ENCODE assay signal across 1 cellular context in genomic region chr11:108008656-108009496, GRCh38.
A peak's percentile ranks its signal among the peaks of the same experiment; 100 is the strongest.
TF ChIP-seq lines count a peak whose summit lies in the region.

Gene CUL5 (plus strand): TSS chr11:108008898. CDS start chr11:108009349, 451 bp downstream.

TF ChIP-seq in HepG2, 621 proteins besides CTCF, POLR2A, EP300 and RAD21 (continued from another document and continues in another):
- no peak for TF ChIP-seq RBAK (CRISPR knock-in tag; IDR thresholded peaks at IDR 0.05)
- TF ChIP-seq KDM2A (CRISPR knock-in tag; IDR thresholded peaks at IDR 0.05; ENCODE audit: borderline replicate concordance, low read depth), result peak; percentile 86
- TF ChIP-seq FOXA3 (CRISPR knock-in tag; IDR thresholded peaks at IDR 0.05), result peak; percentile 40; the same call in 1 of the 2 replicates
- TF ChIP-seq ZNF710 (CRISPR knock-in tag; IDR thresholded peaks at IDR 0.05; ENCODE audit: borderline replicate concordance), result peak; percentile 70
- TF ChIP-seq ZNF607 (CRISPR knock-in tag; IDR thresholded peaks at IDR 0.05; ENCODE audit: borderline replicate concordance), result no peak
- no peak for TF ChIP-seq ATF3 (CRISPR knock-in tag; IDR thresholded peaks at IDR 0.05)
- peak; percentile 33; the same call in 1 of the 2 replicates for TF ChIP-seq MED1 (CRISPR knock-in tag; IDR thresholded peaks at IDR 0.05)
- TF ChIP-seq PCBP1 (IDR thresholded peaks at IDR 0.05; ENCODE audit: borderline replicate concordance, low read depth, low read length), result no peak
- TF ChIP-seq SP5 (CRISPR knock-in tag; IDR thresholded peaks at IDR 0.05; ENCODE audit: borderline replicate concordance, low read depth), result peak; percentile 36; the same call in 1 of the 2 replicates
- TF ChIP-seq, protein P1, sequence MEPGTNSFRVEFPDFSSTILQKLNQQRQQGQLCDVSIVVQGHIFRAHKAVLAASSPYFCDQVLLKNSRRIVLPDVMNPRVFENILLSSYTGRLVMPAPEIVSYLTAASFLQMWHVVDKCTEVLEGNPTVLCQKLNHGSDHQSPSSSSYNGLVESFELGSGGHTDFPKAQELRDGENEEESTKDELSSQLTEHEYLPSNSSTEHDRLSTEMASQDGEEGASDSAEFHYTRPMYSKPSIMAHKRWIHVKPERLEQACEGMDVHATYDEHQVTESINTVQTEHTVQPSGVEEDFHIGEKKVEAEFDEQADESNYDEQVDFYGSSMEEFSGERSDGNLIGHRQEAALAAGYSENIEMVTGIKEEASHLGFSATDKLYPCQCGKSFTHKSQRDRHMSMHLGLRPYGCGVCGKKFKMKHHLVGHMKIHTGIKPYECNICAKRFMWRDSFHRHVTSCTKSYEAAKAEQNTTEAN (CRISPR knock-in tag; conservative IDR thresholded peaks at IDR 0.05), result no peak
- peak; percentile 61; the same call in 1 of the 2 replicates for TF ChIP-seq DNMT3B (CRISPR knock-in tag; conservative IDR thresholded peaks at IDR 0.05)
- TF ChIP-seq ZNF343 (CRISPR knock-in tag; IDR thresholded peaks at IDR 0.05), result no peak; the same call in 1 of the 2 replicates
- peak; percentile 33 for TF ChIP-seq U2AF1 (optimal IDR thresholded peaks at IDR 0.05; ENCODE audit: low read depth, low read length)
- no peak for TF ChIP-seq HHEX (CRISPR knock-in tag; IDR thresholded peaks at IDR 0.05)
- TF ChIP-seq ZNF207 (IDR thresholded peaks at IDR 0.05; ENCODE audit: borderline replicate concordance), result 0 out of 2 replicates have a peak, but pooled peaks have one; percentile 42
- 0 out of 2 replicates have a peak, but pooled peaks have one; percentile 39 for TF ChIP-seq PRDM4 (CRISPR knock-in tag; IDR thresholded peaks at IDR 0.05; ENCODE audit: borderline replicate concordance)
- no peak for TF ChIP-seq ATF7 (IDR thresholded peaks at IDR 0.05)
- TF ChIP-seq ATF7 (CRISPR knock-in tag; IDR thresholded peaks at IDR 0.05), result no peak; the same call in 1 of the 2 replicates
- peak; percentile 86 for TF ChIP-seq ZNF317 (CRISPR knock-in tag; IDR thresholded peaks at IDR 0.05)
- TF ChIP-seq, protein P2, sequence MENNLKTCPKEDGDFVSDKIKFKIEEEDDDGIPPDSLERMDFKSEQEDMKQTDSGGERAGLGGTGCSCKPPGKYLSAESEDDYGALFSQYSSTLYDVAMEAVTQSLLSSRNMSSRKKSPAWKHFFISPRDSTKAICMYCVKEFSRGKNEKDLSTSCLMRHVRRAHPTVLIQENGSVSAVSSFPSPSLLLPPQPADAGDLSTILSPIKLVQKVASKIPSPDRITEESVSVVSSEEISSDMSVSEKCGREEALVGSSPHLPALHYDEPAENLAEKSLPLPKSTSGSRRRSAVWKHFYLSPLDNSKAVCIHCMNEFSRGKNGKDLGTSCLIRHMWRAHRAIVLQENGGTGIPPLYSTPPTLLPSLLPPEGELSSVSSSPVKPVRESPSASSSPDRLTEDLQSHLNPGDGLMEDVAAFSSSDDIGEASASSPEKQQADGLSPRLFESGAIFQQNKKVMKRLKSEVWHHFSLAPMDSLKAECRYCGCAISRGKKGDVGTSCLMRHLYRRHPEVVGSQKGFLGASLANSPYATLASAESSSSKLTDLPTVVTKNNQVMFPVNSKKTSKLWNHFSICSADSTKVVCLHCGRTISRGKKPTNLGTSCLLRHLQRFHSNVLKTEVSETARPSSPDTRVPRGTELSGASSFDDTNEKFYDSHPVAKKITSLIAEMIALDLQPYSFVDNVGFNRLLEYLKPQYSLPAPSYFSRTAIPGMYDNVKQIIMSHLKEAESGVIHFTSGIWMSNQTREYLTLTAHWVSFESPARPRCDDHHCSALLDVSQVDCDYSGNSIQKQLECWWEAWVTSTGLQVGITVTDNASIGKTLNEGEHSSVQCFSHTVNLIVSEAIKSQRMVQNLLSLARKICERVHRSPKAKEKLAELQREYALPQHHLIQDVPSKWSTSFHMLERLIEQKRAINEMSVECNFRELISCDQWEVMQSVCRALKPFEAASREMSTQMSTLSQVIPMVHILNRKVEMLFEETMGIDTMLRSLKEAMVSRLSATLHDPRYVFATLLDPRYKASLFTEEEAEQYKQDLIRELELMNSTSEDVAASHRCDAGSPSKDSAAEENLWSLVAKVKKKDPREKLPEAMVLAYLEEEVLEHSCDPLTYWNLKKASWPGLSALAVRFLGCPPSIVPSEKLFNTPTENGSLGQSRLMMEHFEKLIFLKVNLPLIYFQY (CRISPR knock-in tag; IDR thresholded peaks at IDR 0.05; ENCODE audit: borderline replicate concordance), result peak; percentile 70; the same call in 1 of the 2 replicates
- peak; percentile 94 for TF ChIP-seq ZNF776 (CRISPR knock-in tag; IDR thresholded peaks at IDR 0.05)
- TF ChIP-seq CCAR2 (optimal IDR thresholded peaks at IDR 0.05; ENCODE audit: low read depth, low read length), result no peak
- TF ChIP-seq NR3C1 (CRISPR knock-in tag; IDR thresholded peaks at IDR 0.05), result no peak
- no peak for TF ChIP-seq STAT5B (CRISPR knock-in tag; IDR thresholded peaks at IDR 0.05)
- no peak for TF ChIP-seq SOX5 (CRISPR knock-in tag; IDR thresholded peaks at IDR 0.05; ENCODE audit: borderline replicate concordance)
- TF ChIP-seq, protein P3, sequence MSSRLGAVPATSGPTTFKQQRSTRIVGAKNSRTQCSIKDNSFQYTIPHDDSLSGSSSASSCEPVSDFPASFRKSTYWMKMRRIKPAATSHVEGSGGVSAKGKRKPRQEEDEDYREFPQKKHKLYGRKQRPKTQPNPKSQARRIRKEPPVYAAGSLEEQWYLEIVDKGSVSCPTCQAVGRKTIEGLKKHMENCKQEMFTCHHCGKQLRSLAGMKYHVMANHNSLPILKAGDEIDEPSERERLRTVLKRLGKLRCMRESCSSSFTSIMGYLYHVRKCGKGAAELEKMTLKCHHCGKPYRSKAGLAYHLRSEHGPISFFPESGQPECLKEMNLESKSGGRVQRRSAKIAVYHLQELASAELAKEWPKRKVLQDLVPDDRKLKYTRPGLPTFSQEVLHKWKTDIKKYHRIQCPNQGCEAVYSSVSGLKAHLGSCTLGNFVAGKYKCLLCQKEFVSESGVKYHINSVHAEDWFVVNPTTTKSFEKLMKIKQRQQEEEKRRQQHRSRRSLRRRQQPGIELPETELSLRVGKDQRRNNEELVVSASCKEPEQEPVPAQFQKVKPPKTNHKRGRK (CRISPR knock-in tag; IDR thresholded peaks at IDR 0.05), result no peak
- TF ChIP-seq GLI4 (CRISPR knock-in tag; IDR thresholded peaks at IDR 0.05; ENCODE audit: borderline replicate concordance), result peak; percentile 89; the same call in 1 of the 2 replicates
- TF ChIP-seq ZNF468 (CRISPR knock-in tag; IDR thresholded peaks at IDR 0.05), result no peak; the same call in 1 of the 2 replicates
- peak; percentile 95 for TF ChIP-seq ZNF333 (CRISPR knock-in tag; IDR thresholded peaks at IDR 0.05; ENCODE audit: borderline replicate concordance)
- TF ChIP-seq MAFG (CRISPR knock-in tag; IDR thresholded peaks at IDR 0.05), result no peak
- peak; percentile 26; the same call in 1 of the 2 replicates for TF ChIP-seq ATAD3A (CRISPR knock-in tag; IDR thresholded peaks at IDR 0.05)
- peak; percentile 70 for TF ChIP-seq ERF (CRISPR knock-in tag; IDR thresholded peaks at IDR 0.05)
- peak; percentile 80 for TF ChIP-seq MED8 (CRISPR knock-in tag; IDR thresholded peaks at IDR 0.05; ENCODE audit: insufficient replicate concordance)
- TF ChIP-seq, protein P4, sequence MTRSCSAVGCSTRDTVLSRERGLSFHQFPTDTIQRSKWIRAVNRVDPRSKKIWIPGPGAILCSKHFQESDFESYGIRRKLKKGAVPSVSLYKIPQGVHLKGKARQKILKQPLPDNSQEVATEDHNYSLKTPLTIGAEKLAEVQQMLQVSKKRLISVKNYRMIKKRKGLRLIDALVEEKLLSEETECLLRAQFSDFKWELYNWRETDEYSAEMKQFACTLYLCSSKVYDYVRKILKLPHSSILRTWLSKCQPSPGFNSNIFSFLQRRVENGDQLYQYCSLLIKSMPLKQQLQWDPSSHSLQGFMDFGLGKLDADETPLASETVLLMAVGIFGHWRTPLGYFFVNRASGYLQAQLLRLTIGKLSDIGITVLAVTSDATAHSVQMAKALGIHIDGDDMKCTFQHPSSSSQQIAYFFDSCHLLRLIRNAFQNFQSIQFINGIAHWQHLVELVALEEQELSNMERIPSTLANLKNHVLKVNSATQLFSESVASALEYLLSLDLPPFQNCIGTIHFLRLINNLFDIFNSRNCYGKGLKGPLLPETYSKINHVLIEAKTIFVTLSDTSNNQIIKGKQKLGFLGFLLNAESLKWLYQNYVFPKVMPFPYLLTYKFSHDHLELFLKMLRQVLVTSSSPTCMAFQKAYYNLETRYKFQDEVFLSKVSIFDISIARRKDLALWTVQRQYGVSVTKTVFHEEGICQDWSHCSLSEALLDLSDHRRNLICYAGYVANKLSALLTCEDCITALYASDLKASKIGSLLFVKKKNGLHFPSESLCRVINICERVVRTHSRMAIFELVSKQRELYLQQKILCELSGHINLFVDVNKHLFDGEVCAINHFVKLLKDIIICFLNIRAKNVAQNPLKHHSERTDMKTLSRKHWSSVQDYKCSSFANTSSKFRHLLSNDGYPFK (CRISPR knock-in tag; IDR thresholded peaks at IDR 0.05; ENCODE audit: borderline replicate concordance), result peak; percentile 92
- peak; percentile 43; the same call in 1 of the 2 replicates for TF ChIP-seq ZNF124 (CRISPR knock-in tag; IDR thresholded peaks at IDR 0.05)
- no peak for TF ChIP-seq HOXA7 (CRISPR knock-in tag; IDR thresholded peaks at IDR 0.05)
- TF ChIP-seq HMGXB4 (CRISPR knock-in tag; IDR thresholded peaks at IDR 0.05; ENCODE audit: borderline replicate concordance in 1 of 2, low read depth in 1 of 2), result peak; percentile 98 to 99
- TF ChIP-seq ZSCAN12 (CRISPR knock-in tag; IDR thresholded peaks at IDR 0.05), result no peak; the same call in none of the 2 replicates
- TF ChIP-seq KDM3A (CRISPR knock-in tag; IDR thresholded peaks at IDR 0.05; ENCODE audit: low read depth), result peak; percentile 66; the same call in 1 of the 2 replicates
- no peak for TF ChIP-seq ZNF484 (CRISPR knock-in tag; IDR thresholded peaks at IDR 0.05; ENCODE audit: borderline replicate concordance, low read depth)
- TF ChIP-seq EZH2 (conservative IDR thresholded peaks at IDR 0.05; ENCODE audit: low read depth, low read length), result no peak
- TF ChIP-seq ZNF788 (CRISPR knock-in tag; IDR thresholded peaks at IDR 0.05; ENCODE audit: borderline replicate concordance), result peak; percentile 94
